ENCODE assay signal across 1 cellular context in the genomic region with DNA sequence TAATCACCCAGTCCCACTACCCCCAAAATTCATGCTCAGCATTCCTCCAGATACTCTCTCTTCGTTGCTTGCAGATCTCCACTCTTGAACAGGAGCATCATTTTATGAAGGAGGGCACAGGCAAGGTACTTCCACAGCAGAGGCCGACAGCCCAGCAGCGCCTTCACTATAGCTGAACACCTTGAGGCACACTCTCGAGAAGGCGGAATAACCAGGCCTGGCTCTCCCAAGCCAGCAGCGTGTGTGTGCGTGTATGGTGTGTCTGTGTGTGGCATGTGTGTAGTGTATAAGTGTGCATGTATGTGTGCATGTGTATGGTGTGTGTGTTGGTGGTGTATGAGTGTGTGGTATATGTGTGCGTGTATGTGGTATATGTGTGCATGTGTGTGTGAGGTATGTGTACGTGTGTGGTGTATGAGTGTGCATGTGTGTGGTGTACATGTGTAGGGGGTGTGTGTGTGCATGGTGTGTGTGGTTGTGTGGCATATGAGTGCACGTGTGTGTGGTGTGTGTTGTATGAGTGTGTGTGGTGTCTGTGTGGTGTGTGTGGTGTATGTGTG.
TF ChIP-seq lines count a peak whose summit lies in the region.

No MANE protein-coding gene starts in this region.

TF ChIP-seq in H1, 55 proteins besides CTCF, POLR2A, EP300 and RAD21 (continued from another document):
- TF ChIP-seq ZNF274 (IDR thresholded peaks at IDR 0.05; ENCODE audit: borderline replicate concordance, extremely low read depth, low read length) (no peak), HDAC2 (IDR thresholded peaks at IDR 0.05; ENCODE audit: borderline replicate concordance in 1 of 2, low read depth in 2 of 2, low read length in 2 of 2) (no peak), BCL11A (IDR thresholded peaks at IDR 0.05; ENCODE audit: low read depth in 2 of 2, low read length in 2 of 2) (no peak)
